In genomic region chrX:34884693-34885277, GRCh38 we compare ENCODE assay signal across 13 cellular contexts. TPM values are rescaled to one million over a fixed set of nuclear protein-coding genes. Genes with fewer than 3 reads are reported as not detected.
DNase-seq lines count a peak whose midpoint lies in the region; ATAC-seq and TF ChIP-seq lines count a peak whose summit lies in the region.
"Had no signal": no experiment of that assay in that cellular context is flagged by ENCODE, and none has a peak within 500 bp of the region (broad histone marks: within the 10 kb centered on the region; RNA-seq: fewer than 3 reads in every experiment).

No MANE protein-coding gene starts in this region.

- H3K27me3 ChIP-seq in SK-N-SH (ENCODE audit: insufficient read depth) (peaks cover 3% of the 10 kb centered on the region; the same call in 1 of the 2 replicates), Caco-2 (replicated peaks; ENCODE audit: control insufficient read depth, insufficient read depth, low read length) (no peaks in the 10 kb centered on the region)

- H3K27me3 Mint-ChIP-seq in Caco-2 (ENCODE audit: insufficient read depth, unreplicated experiment), result no peaks in the 10 kb centered on the region

- DNase-seq in left cardiac atrium (no peak), Right ventricle myocardium inferior (ENCODE audit: missing footprints) (no peak), SK-N-SH (no peak), fibroblast of villous mesenchyme (ENCODE audit: low read depth) (peak; percentile 62), stromal cell of bone marrow (ENCODE audit: low read depth) (peak; percentile 64), Caco-2 (no peak), NCI-H2196 treated with DMSO at 0.1 percent for 48 hours (lab: John Stamatoyannopoulos, UW; ENCODE audit: unreplicated experiment) (no peak)
- DNase-seq: Karpas-422, NCI-H774 had no signal

- no peaks in the 10 kb centered on the region for H3K36me3 Mint-ChIP-seq in Caco-2 (ENCODE audit: insufficient read depth, unreplicated experiment)

- 0% methylated on average over 2 of the region's 2 CpGs for WGBS in SK-N-SH (ENCODE audit: low lambda C conversion rate)

- no peaks in the 10 kb centered on the region for H3K36me3 ChIP-seq in SK-N-SH (replicated peaks in 1 of 2; ENCODE audit: control insufficient read depth in 1 of 2, insufficient read depth in 2 of 2, low read length in 1 of 2)
- no peaks in the 10 kb centered on the region for H3K36me3 ChIP-seq in Caco-2 (ENCODE audit: control insufficient read depth, insufficient read depth, low read length)

- H3K4me3 ChIP-seq in SK-N-SH (ENCODE audit: low read depth in 2 of 2, low read length in 1 of 2) (no peak overlapping the region), fibroblast of villous mesenchyme (ENCODE audit: low read depth, low read length) (no peak overlapping the region), Caco-2 (ENCODE audit: low read depth, low read length) (no peak overlapping the region)
- H3K4me3 ChIP-seq: skin epidermis had no signal

- no peak overlapping the region for H3K4me3 Mint-ChIP-seq in Caco-2 (ENCODE audit: unreplicated experiment)

- no peaks in the 10 kb centered on the region for H3F3A ChIP-seq in SK-N-SH (replicated peaks; ENCODE audit: insufficient read depth)

- H3K79me2 ChIP-seq in SK-N-SH (ENCODE audit: insufficient read depth), result no peaks in the 10 kb centered on the region

- H3K27ac Mint-ChIP-seq in Caco-2 (ENCODE audit: unreplicated experiment), result no peak overlapping the region

- POLR2A ChIA-PET in SK-N-SH (lab: Yijun Ruan, JAX), result no interaction called here
- POLR2A ChIA-PET in Caco-2 (lab: Charles Lee), result no interaction called here

- no TSS peak for BruUV-seq in Caco-2 (replicated peaks; lab: Mats Ljungman, UMichigan)

- no peaks in the 10 kb centered on the region for H3K4me1 ChIP-seq in SK-N-SH (ENCODE audit: control insufficient read depth in 1 of 2, insufficient read depth in 2 of 2, low read depth in 1 of 2, low read length in 1 of 2)
- no peaks in the 10 kb centered on the region for H3K4me1 ChIP-seq in Caco-2

- no peak for TF ChIP-seq EP300 in SK-N-SH (IDR thresholded peaks at IDR 0.05; ENCODE audit: borderline replicate concordance in 1 of 2, low read depth in 1 of 2, low read length in 1 of 2)

- no peak overlapping the region for H3K4me2 ChIP-seq in SK-N-SH

- no peak overlapping the region for H3K27ac ChIP-seq in SK-N-SH (ENCODE audit: low read depth in 2 of 2, low read length in 1 of 2)
- H3K27ac ChIP-seq: skin epidermis, VCaP had no signal

- H3K4me1 Mint-ChIP-seq in Caco-2 (ENCODE audit: low read depth, unreplicated experiment), result no peaks in the 10 kb centered on the region

- H2AFZ ChIP-seq in SK-N-SH (ENCODE audit: low read depth), result no peak overlapping the region

- intact Hi-C loops in left cardiac atrium (cut with DNase I) (no loop called here), Right ventricle myocardium inferior (cut with DNase I) (no loop called here), Caco-2 (cut with micrococcal nuclease; ENCODE audit: unreplicated experiment) (no loop called here)

- H3K9me2 ChIP-seq in SK-N-SH, result no peaks in the 10 kb centered on the region

- H3K9ac ChIP-seq in SK-N-SH, result no peak overlapping the region

- H3K9me3 ChIP-seq in SK-N-SH (no peaks in the 10 kb centered on the region), Caco-2 (no peaks in the 10 kb centered on the region)

- H3K9me3 Mint-ChIP-seq in Caco-2 (ENCODE audit: unreplicated experiment), result no peaks in the 10 kb centered on the region

- no peak for TF ChIP-seq RAD21 in SK-N-SH (IDR thresholded peaks at IDR 0.05; ENCODE audit: low read length)

- CTCF ChIA-PET in SK-N-SH (lab: Yijun Ruan, JAX) (no interaction called here), Caco-2 (lab: Charles Lee) (no interaction called here)

- no peaks in the 10 kb centered on the region for H4K20me1 ChIP-seq in SK-N-SH (ENCODE audit: insufficient read depth)

- no peak for TF ChIP-seq CTCF in SK-N-SH (IDR thresholded peaks at IDR 0.05)
- no peak for TF ChIP-seq CTCF in fibroblast of villous mesenchyme (IDR thresholded peaks at IDR 0.05; ENCODE audit: insufficient read depth, low read depth, low read length)
- TF ChIP-seq CTCF in Caco-2 (IDR thresholded peaks at IDR 0.05; ENCODE audit: insufficient read depth in 1 of 2, low read depth in 1 of 2, low read length in 1 of 2, severe bottlenecking in 1 of 2, unreplicated experiment in 1 of 2), result no peak

- ATAC-seq in left cardiac atrium, result peak; percentile 44 to 95
- no peak for ATAC-seq in Right ventricle myocardium inferior
- no peak for ATAC-seq in GM21381 (IDR thresholded peaks at IDR 0.05; ENCODE audit: unreplicated experiment)

TF ChIP-seq in SK-N-SH, 30 proteins besides CTCF, POLR2A, EP300 and RAD21:
- 0 out of 2 replicates have a peak, but pooled peaks have one; percentile 24 for TF ChIP-seq FOSL2 (IDR thresholded peaks at IDR 0.05; ENCODE audit: borderline replicate concordance, low read depth)
- no peak for TF ChIP-seq POLR2AphosphoS5 (IDR thresholded peaks at IDR 0.05; ENCODE audit: low read depth, low read length)

RNA-seq across cellular contexts. Expression of gene FAM47B, which starts 57.8 kb away (rescaled TPM):
- not detected for total RNA-seq in left cardiac atrium
- total RNA-seq in Right ventricle myocardium inferior, result not detected
- polyA plus RNA-seq in SK-N-SH (2012; rRNA removed), result not detected in 2 replicates
- polyA plus RNA-seq in SK-N-SH (2012; cell fraction: cytosol; rRNA removed), result not detected in 2 replicates
- not detected in 2 replicates for polyA plus RNA-seq in SK-N-SH (2012; cell fraction: nucleus; rRNA removed)
- not detected in 2 replicates for total RNA-seq in fibroblast of villous mesenchyme
- total RNA-seq in Caco-2 (2022), result not detected in 2 replicates
- total RNA-seq: lower leg skin had no signal

Comparison
In these comparisons a context has a peak if more than half of its experiments do, and no peak if none do; other contexts are left out.
1. ATAC-seq: peak in left cardiac atrium (2 of 2); none in Right ventricle myocardium inferior (single experiment) and GM21381 (single experiment).
2. DNase-seq: peak in fibroblast of villous mesenchyme (single experiment) and stromal cell of bone marrow (single experiment); none in left cardiac atrium (single experiment), Right ventricle myocardium inferior (single experiment), SK-N-SH (single experiment), Caco-2 (0 of 2) and NCI-H2196 treated with DMSO at 0.1 percent for 48 hours (single experiment).